29 cellular contexts compared by ENCODE assay signal in the genomic region with DNA sequence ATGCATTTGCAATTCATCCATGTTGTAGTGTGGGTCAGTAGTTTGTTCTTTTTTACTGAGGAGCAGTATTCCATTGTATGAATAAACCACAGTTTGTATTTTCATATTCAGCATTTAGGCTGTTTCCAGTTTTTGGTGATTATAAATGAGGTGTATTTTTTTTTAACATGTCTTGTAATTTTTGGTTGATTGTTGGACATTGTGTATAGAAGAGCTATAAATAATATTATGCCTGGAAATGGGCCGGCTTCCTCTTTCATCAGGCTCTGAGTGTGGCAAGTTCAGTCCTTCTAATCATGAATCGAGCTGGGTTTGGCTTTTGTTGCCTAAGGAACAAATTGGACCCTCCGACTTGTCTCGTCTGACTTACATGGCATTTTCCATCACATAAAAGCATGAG.
"Had no signal": no experiment of that assay in that cellular context is flagged by ENCODE, and none has a peak within 500 bp of the region (broad histone marks: within the 10 kb centered on the region; RNA-seq: fewer than 3 reads in every experiment).

No MANE protein-coding gene starts in this region.

- H3K27ac ChIP-seq: adrenal gland, ascending aorta, body of pancreas, brain microvascular endothelial cell, breast epithelium, cardiac muscle cell had no signal

- H3K36me3 ChIP-seq: adrenal gland, ascending aorta, brain microvascular endothelial cell, breast epithelium, cardiac muscle cell had no signal

- H3K4me3 ChIP-seq: adrenal gland, ascending aorta, body of pancreas, breast epithelium, cardiac muscle cell had no signal

- H3K9me3 ChIP-seq: adrenal gland, body of pancreas had no signal

- H3K4me1 ChIP-seq: adrenal gland, ascending aorta, body of pancreas, breast epithelium had no signal

- DNase-seq: activated effector memory CD4-positive, alpha-beta T cell treated with anti-CD3 and anti-CD28 coated beads, Interleukin-2, amount 50 U/mL, for 16 hours; activated effector memory CD4-positive, alpha-beta T cell treated with Interleukin-2 at 50 U/mL for 16 hours; activated gamma-delta T cell; activated gamma-delta T cell treated with Interleukin-2 at 50 U/mL for 16 hours; activated naive CD4-positive, alpha-beta T cell; activated naive CD4-positive, alpha-beta T cell treated with anti-CD3 and anti-CD28 coated beads for 36 hours; activated naive CD4-positive, alpha-beta T cell treated with anti-CD3 and anti-CD28 coated beads, Interleukin-2, amount 10 ng/mL, durations not matched to agents 7 days and 5 days; activated naive CD4-positive, alpha-beta T cell treated with anti-CD3 and anti-CD28 coated beads, Interleukin-2, amount 50 U/mL, for 16 hours; activated naive CD4-positive, alpha-beta T cell treated with Interleukin-2 at 50 U/mL for 16 hours; activated naive CD8-positive, alpha-beta T cell treated with anti-CD3 and anti-CD28 coated beads for 36 hours; activated naive CD8-positive, alpha-beta T cell treated with anti-CD3 and anti-CD28 coated beads, Interleukin-2, amount 10 ng/mL, durations not matched to agents 7 days and 5 days; activated naive CD8-positive, alpha-beta T cell treated with anti-CD3 and anti-CD28 coated beads, Interleukin-2, amount 50 U/mL, for 24 hours; activated T-cell treated with anti-CD3 and anti-CD28 coated beads, Interleukin-2, amount 50 U/mL, for 1 hour; activated T-cell treated with anti-CD3 and anti-CD28 coated beads, Interleukin-2, amount 50 U/mL, for 24 hours; activated T-cell treated with anti-CD3 and anti-CD28 coated beads, Interleukin-2, amount 50 U/mL, for 4 hours; activated T-cell treated with anti-CD3 and anti-CD28 coated beads, Interleukin-2, amount 50 U/mL, for 48 hours; activated T-cell treated with anti-CD3 and anti-CD28 coated beads, Interleukin-2, amount 50 U/mL, for 72 hours; adrenal gland; amygdala; anterior cingulate cortex; aorta; body of pancreas; brain microvascular endothelial cell; caudate nucleus; central memory CD4-positive, alpha-beta T cell; cerebellar nuclear complex had no signal
